ENCODE assay signal across 1 cellular context in the genomic region with DNA sequence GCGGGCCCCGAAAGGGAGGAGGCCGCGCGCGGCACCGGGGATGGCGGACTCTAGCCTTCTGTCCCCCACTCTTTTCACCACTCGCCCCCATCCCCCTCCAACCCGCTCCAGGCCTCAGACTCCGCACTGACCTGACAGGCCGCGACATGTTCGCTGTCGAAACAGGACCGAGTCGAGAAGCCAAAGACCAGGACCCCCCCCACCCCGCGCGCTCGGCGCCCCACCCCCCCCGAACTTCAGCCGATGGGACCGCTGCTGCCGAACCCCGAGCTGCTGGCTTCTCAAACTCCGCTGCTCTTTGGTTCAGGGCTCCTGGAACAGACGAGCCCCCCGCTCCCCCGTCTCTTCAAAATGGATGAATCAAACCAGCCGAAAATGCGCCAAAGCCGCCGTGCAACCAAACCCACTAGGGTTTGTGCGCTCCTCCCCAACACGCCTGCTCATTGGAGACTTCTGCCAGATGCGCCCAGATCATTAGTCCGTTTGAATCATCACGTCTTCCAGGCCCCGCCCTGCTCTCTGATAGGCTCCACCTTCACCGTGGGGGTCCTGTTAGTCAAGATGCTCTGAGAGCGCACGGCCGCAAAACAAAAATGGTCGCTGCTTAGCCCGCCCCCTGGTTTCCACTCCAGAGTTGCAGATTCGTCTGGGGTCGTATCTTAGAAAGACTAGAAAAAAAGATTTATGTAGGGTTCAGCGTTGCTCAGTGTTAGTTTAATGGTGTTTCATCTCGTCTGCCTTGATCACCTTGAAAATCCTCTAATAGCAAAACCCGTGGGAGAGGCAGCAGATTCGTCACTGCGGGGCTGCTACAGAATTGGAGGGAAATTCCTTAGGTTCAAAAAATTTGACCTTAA.
TF ChIP-seq lines count a peak whose summit lies in the region.

A gene with protein sequence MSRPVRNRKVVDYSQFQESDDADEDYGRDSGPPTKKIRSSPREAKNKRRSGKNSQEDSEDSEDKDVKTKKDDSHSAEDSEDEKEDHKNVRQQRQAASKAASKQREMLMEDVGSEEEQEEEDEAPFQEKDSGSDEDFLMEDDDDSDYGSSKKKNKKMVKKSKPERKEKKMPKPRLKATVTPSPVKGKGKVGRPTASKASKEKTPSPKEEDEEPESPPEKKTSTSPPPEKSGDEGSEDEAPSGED (minus strand): TSS at position 357 of the 857 bp plus-strand sequence. CDS start 209 bp downstream, at position 148.

TF ChIP-seq in SK-N-SH, 30 proteins besides CTCF, POLR2A, EP300 and RAD21 (continued from another document):
- TF ChIP-seq NRF1 (IDR thresholded peaks at IDR 0.05; ENCODE audit: low read depth, low read length) (no peak), FOXJ3 (CRISPR knock-in tag; IDR thresholded peaks at IDR 0.05) (no peak), MAX (IDR thresholded peaks at IDR 0.05; ENCODE audit: low read depth) (peak; percentile 80; the same call in 1 of the 2 replicates), RFX5 (IDR thresholded peaks at IDR 0.05; ENCODE audit: low read length) (0 out of 2 replicates have a peak, but pooled peaks have one; percentile 23), ELF1 (IDR thresholded peaks at IDR 0.05) (no peak), GATA2 (CRISPR knock-in tag; IDR thresholded peaks at IDR 0.05) (no peak), MEF2A (IDR thresholded peaks at IDR 0.05; ENCODE audit: borderline replicate concordance, low read depth) (no peak), RCOR1 (IDR thresholded peaks at IDR 0.05; ENCODE audit: low read length) (peak; percentile 19; the same call in 1 of the 2 replicates), USF2 (IDR thresholded peaks at IDR 0.05; ENCODE audit: borderline replicate concordance, low read depth, low read length) (no peak), TAF1 (IDR thresholded peaks at IDR 0.05; ENCODE audit: borderline replicate concordance, low read depth, low read length) (peak; percentile 67; the same call in 1 of the 2 replicates), FOSL2 (IDR thresholded peaks at IDR 0.05; ENCODE audit: borderline replicate concordance, low read depth) (peak; percentile 3; the same call in 1 of the 2 replicates), FOXM1 (IDR thresholded peaks at IDR 0.05; ENCODE audit: low read depth) (peak; percentile 100), EZH2phosphoT487 (IDR thresholded peaks at IDR 0.05; ENCODE audit: borderline replicate concordance, low read depth) (no peak), POLR2AphosphoS5 (IDR thresholded peaks at IDR 0.05; ENCODE audit: low read depth, low read length) (peak; percentile 25; the same call in 1 of the 2 replicates)
- TF ChIP-seq, protein P1, sequence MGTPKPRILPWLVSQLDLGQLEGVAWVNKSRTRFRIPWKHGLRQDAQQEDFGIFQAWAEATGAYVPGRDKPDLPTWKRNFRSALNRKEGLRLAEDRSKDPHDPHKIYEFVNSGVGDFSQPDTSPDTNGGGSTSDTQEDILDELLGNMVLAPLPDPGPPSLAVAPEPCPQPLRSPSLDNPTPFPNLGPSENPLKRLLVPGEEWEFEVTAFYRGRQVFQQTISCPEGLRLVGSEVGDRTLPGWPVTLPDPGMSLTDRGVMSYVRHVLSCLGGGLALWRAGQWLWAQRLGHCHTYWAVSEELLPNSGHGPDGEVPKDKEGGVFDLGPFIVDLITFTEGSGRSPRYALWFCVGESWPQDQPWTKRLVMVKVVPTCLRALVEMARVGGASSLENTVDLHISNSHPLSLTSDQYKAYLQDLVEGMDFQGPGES (IDR thresholded peaks at IDR 0.05; ENCODE audit: low read depth, low read length): peak; percentile 63
